In the genomic region with DNA sequence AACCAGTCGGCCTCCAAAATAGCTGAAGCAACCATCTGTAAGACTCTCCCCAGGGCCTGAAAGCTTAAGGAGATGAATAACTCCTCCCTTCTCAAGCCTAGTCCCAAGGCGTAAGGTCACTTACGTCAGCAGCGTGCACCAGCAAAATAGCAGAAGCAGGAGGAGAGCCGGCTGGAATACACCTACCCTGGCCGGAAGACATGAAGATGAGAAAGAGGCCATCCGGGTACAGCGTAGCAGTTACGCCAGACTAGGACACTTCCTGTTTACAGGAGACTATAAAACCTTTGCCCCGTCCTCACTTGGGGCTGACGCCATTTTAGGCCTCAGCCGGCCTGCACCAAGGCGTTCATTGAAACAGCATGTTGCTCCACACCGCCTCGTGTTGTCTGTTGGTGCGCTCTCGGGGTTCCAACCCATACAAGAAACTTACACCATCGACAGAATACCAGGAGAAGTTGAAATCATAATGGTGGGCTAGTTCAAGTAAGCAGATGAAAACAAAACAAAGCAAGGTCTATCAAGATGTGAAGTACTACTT, we compare ENCODE assay signal across 24 cellular contexts. TPM values are rescaled to one million over a fixed set of nuclear protein-coding genes. Genes with fewer than 3 reads are reported as not detected.
DNase-seq lines count a peak whose midpoint lies in the region; ATAC-seq and TF ChIP-seq lines count a peak whose summit lies in the region.
"Had no signal": no experiment of that assay in that cellular context is flagged by ENCODE, and none has a peak within 500 bp of the region (broad histone marks: within the 10 kb centered on the region; RNA-seq: fewer than 3 reads in every experiment).

No MANE protein-coding gene starts in this region.

- H3K79me2 ChIP-seq in GM23338 (replicated peaks; ENCODE audit: insufficient read depth) (no peaks in the 10 kb centered on the region), osteoblast (ENCODE audit: insufficient read depth, low read length) (no peaks in the 10 kb centered on the region)

- H3K36me3 ChIP-seq in GM23338 (ENCODE audit: insufficient read depth) (no peaks in the 10 kb centered on the region), osteoblast (ENCODE audit: insufficient read depth, low read length) (no peaks in the 10 kb centered on the region), gastrocnemius medialis (no peaks in the 10 kb centered on the region)
- H3K36me3 ChIP-seq: WERI-Rb-1 had no signal

- H2AFZ ChIP-seq in GM23338 (0 out of 2 replicates have a peak overlapping the region, but pooled peaks have one; percentile 63), osteoblast (ENCODE audit: low read length) (no peak overlapping the region)

- in situ Hi-C loops in gastrocnemius medialis (cut with MboI; ENCODE audit: low sequenced_read_pairs in 4 of 4), result no loop called here

- H3K4me1 ChIP-seq in GM23338 (ENCODE audit: insufficient read depth) (peaks cover 14% of the 10 kb centered on the region), osteoblast (ENCODE audit: insufficient read depth, low read length) (peaks cover 3% of the 10 kb centered on the region), gastrocnemius medialis (peaks cover 6 to 9% of the 10 kb centered on the region in 2 donors)

- H3K9me3 ChIP-seq in osteoblast (ENCODE audit: low read depth, low read length), result no peaks in the 10 kb centered on the region
- no peaks in the 10 kb centered on the region for H3K9me3 ChIP-seq in gastrocnemius medialis
- H3K9me3 ChIP-seq: psoas muscle had no signal

- H3K9me3 Mint-ChIP-seq in GM23338 (no peaks in the 10 kb centered on the region), endothelial cell (ENCODE audit: unreplicated experiment) (no peaks in the 10 kb centered on the region)
- H3K9me3 Mint-ChIP-seq: activated CD4-positive, alpha-beta T cell treated with anti-CD3 and anti-CD28 coated beads, Interleukin-2, amount 10 ng/mL, durations not matched to agents 24 days and 14 days; activated naive CD4-positive, alpha-beta T cell treated with anti-CD3 and anti-CD28 coated beads for 36 hours; activated T-cell treated with anti-CD3 and anti-CD28 coated beads, Interleukin-2, amount 50 U/mL, for 72 hours had no signal

- peaks cover 15% of the 10 kb centered on the region for H3K4me1 Mint-ChIP-seq in GM23338
- H3K4me1 Mint-ChIP-seq in endothelial cell (ENCODE audit: unreplicated experiment), result peaks cover 12% of the 10 kb centered on the region

- H3K9me2 ChIP-seq in GM23338 (ENCODE audit: insufficient read depth), result 0 out of 2 replicates have a peak, but pooled peaks cover 5% of the 10 kb centered on the region

- no peak for TF ChIP-seq CTCF in GM23338 (conservative IDR thresholded peaks at IDR 0.05; ENCODE audit: low read depth in 2 of 2)
- no peak for TF ChIP-seq CTCF in endothelial cell (IDR thresholded peaks at IDR 0.05; ENCODE audit: unreplicated experiment)
- no peak for TF ChIP-seq CTCF in osteoblast (IDR thresholded peaks at IDR 0.05; ENCODE audit: extremely low read depth, low read depth, low read length)
- no peak for TF ChIP-seq CTCF in gastrocnemius medialis (IDR thresholded peaks at IDR 0.05 in 4 of 5, conservative IDR thresholded peaks at IDR 0.05 in 1 of 5)

- H3K27ac ChIP-seq in GM23338 (ENCODE audit: low read depth) (no peak overlapping the region), osteoblast (ENCODE audit: low read depth, low read length) (no peak overlapping the region), gastrocnemius medialis (no peak overlapping the region)
- H3K27ac ChIP-seq: psoas muscle, WERI-Rb-1 had no signal

- H3K4me2 ChIP-seq in GM23338 (no peak overlapping the region), osteoblast (ENCODE audit: insufficient read depth, low read length) (no peak overlapping the region)

- H3K4me3 Mint-ChIP-seq in GM23338, result no peak overlapping the region
- H3K4me3 Mint-ChIP-seq in endothelial cell (ENCODE audit: unreplicated experiment), result peak overlapping the region; percentile 29
- H3K4me3 Mint-ChIP-seq: activated CD4-positive, alpha-beta T cell treated with anti-CD3 and anti-CD28 coated beads, Interleukin-2, amount 10 ng/mL, durations not matched to agents 24 days and 14 days; activated naive CD4-positive, alpha-beta T cell treated with anti-CD3 and anti-CD28 coated beads for 36 hours; activated T-cell treated with anti-CD3 and anti-CD28 coated beads, Interleukin-2, amount 50 U/mL, for 72 hours had no signal

- DNase-seq in GM23338 (ENCODE audit: low spot score) (no peak), NOMO-1 (lab: John Stamatoyannopoulos, UW; ENCODE audit: unreplicated experiment in 2 of 2) (peak; percentile 93 to 98), endothelial cell (ENCODE audit: low spot score) (no peak), osteoblast (ENCODE audit: insufficient read length, low spot score, missing footprints) (peak; percentile 17), gastrocnemius medialis (no peak)
- DNase-seq: activated CD4-positive, alpha-beta T cell treated with anti-CD3 and anti-CD28 coated beads, Interleukin-2, amount 10 ng/mL, durations not matched to agents 24 days and 14 days; activated naive CD4-positive, alpha-beta T cell treated with anti-CD3 and anti-CD28 coated beads for 36 hours; activated T-cell treated with anti-CD3 and anti-CD28 coated beads, Interleukin-2, amount 50 U/mL, for 72 hours; C1 segment of cervical spinal cord; NCI-H1105; NCI-H1930; NCI-H2227 treated with DMSO at 0.1 percent for 48 hours; NCI-H69; nucleus accumbens; stimulated activated naive CD4-positive, alpha-beta T cell treated with Interleukin-2 at 50 U/mL for 16 hours; WERI-Rb-1 had no signal

- H3K27ac Mint-ChIP-seq in GM23338 (no peak overlapping the region), endothelial cell (ENCODE audit: unreplicated experiment) (peak overlapping the region; percentile 4)
- H3K27ac Mint-ChIP-seq: activated CD4-positive, alpha-beta T cell treated with anti-CD3 and anti-CD28 coated beads, Interleukin-2, amount 10 ng/mL, durations not matched to agents 24 days and 14 days; activated naive CD4-positive, alpha-beta T cell treated with anti-CD3 and anti-CD28 coated beads for 36 hours; activated T-cell treated with anti-CD3 and anti-CD28 coated beads, Interleukin-2, amount 50 U/mL, for 72 hours had no signal

- 0 out of 2 replicates have a peak, but pooled peaks cover 5% of the 10 kb centered on the region for H3F3A ChIP-seq in GM23338 (replicated peaks; ENCODE audit: low read depth)

- H3K36me3 Mint-ChIP-seq in GM23338 (ENCODE audit: low read depth), result no peaks in the 10 kb centered on the region; the same call in 2 of the 3 replicates
- H3K36me3 Mint-ChIP-seq in endothelial cell (ENCODE audit: low read depth, unreplicated experiment), result peaks cover 7% of the 10 kb centered on the region
- H3K36me3 Mint-ChIP-seq: brain had no signal

- intact Hi-C loops in gastrocnemius medialis (cut with DNase I; ENCODE audit: low total_unique reads), result no loop called here

- H3K27me3 Mint-ChIP-seq in GM23338 (ENCODE audit: insufficient read depth, low read depth, poor library complexity) (peaks cover 24% of the 10 kb centered on the region), endothelial cell (ENCODE audit: unreplicated experiment) (peaks cover 8% of the 10 kb centered on the region)
- H3K27me3 Mint-ChIP-seq: activated CD4-positive, alpha-beta T cell treated with anti-CD3 and anti-CD28 coated beads, Interleukin-2, amount 10 ng/mL, durations not matched to agents 24 days and 14 days; brain had no signal

- no peaks in the 10 kb centered on the region for H4K20me1 ChIP-seq in GM23338 (replicated peaks; ENCODE audit: insufficient read depth)
- H4K20me1 ChIP-seq in osteoblast (ENCODE audit: insufficient read depth, low read length), result no peaks in the 10 kb centered on the region

- H3K4me3 ChIP-seq in GM23338 (no peak overlapping the region), osteoblast (ENCODE audit: insufficient read depth, low read length) (no peak overlapping the region), gastrocnemius medialis (no peak overlapping the region)
- H3K4me3 ChIP-seq: psoas muscle had no signal

- no peak for TF ChIP-seq POLR2A in gastrocnemius medialis (IDR thresholded peaks at IDR 0.05)

- ATAC-seq in GM23338, result no peak
- ATAC-seq in HG03460 (IDR thresholded peaks at IDR 0.05; ENCODE audit: unreplicated experiment), result no peak
- no peak for ATAC-seq in gastrocnemius medialis
- ATAC-seq in GM18870 (IDR thresholded peaks at IDR 0.05; ENCODE audit: unreplicated experiment), result no peak
- ATAC-seq: activated T-cell treated with anti-CD3 and anti-CD28 coated beads, Interleukin-2, amount 50 U/mL, for 72 hours; psoas muscle; SK-N-SH treated with all-trans-retinoic acid at 6 μM for 48 hours had no signal

- peaks cover 40% of the 10 kb centered on the region for H3K27me3 ChIP-seq in GM23338 (ENCODE audit: insufficient read depth)
- H3K27me3 ChIP-seq in osteoblast (ENCODE audit: insufficient read depth, low read length), result peaks cover 40% of the 10 kb centered on the region
- no peaks in the 10 kb centered on the region for H3K27me3 ChIP-seq in gastrocnemius medialis

TF ChIP-seq in GM23338, 12 proteins besides CTCF, POLR2A, EP300 and RAD21 (continues in another document):
- no peak for TF ChIP-seq CREB1 (CRISPR knock-in tag; IDR thresholded peaks at IDR 0.05; ENCODE audit: low read depth)

RNA-seq across cellular contexts. Expression of a gene that starts 2.5 kb away (rescaled TPM):
- total RNA-seq in GM23338 (2014; rRNA removed; shearing (Covaris generic)), result 1.6 and 2.1 TPM in 2 replicates
- 1.7 and 2.3 TPM in 2 replicates for polyA plus RNA-seq in GM23338 (2016; fragmentation: Nextera tagmentation; extraction: Ambion mirVana)
- total RNA-seq in endothelial cell (ENCODE audit: unreplicated experiment) (3.7 TPM), osteoblast (not detected in 2 replicates), gastrocnemius medialis (under 1 TPM in 3 of 4 donors, not detected in 1; 0.07 to 0.34 (median 0.20) TPM)
- total RNA-seq: activated CD4-positive, alpha-beta T cell treated with anti-CD3 and anti-CD28 coated beads, Interleukin-2, amount 10 ng/mL, durations not matched to agents 24 days and 14 days; LHCN-M2; T-helper 2 cell treated with Interferon-gamma antibody and Interleukin-4, amounts not matched to agents 100 ng/mL and 5 ng/mL, for 36 hours had no signal

RNA-seq across cellular contexts. Expression of a gene that starts 9.7 kb away (rescaled TPM):
- 0.27 TPM in 1 of 2 replicates, not detected in the other for total RNA-seq in GM23338 (2014; rRNA removed; shearing (Covaris generic))
- 0.10 TPM in 1 of 2 replicates, not detected in the other for polyA plus RNA-seq in GM23338 (2016; fragmentation: Nextera tagmentation; extraction: Ambion mirVana)
- total RNA-seq in endothelial cell (ENCODE audit: unreplicated experiment) (15.9 TPM), osteoblast (not detected in 2 replicates), gastrocnemius medialis (1 to 10 TPM in 1 of 4 donors, under 1 TPM in 3; 0.26 to 1.2 (median 0.45) TPM)
- total RNA-seq: kidney epithelial cell, LHCN-M2 had no signal

Comparison
In these comparisons a context has a peak if more than half of its experiments do, and no peak if none do; other contexts are left out.
1. DNase-seq: peak in NOMO-1 (2 of 2) and osteoblast (single experiment); none in GM23338 (single experiment), endothelial cell (single experiment) and gastrocnemius medialis (0 of 2).